In the genomic region with DNA sequence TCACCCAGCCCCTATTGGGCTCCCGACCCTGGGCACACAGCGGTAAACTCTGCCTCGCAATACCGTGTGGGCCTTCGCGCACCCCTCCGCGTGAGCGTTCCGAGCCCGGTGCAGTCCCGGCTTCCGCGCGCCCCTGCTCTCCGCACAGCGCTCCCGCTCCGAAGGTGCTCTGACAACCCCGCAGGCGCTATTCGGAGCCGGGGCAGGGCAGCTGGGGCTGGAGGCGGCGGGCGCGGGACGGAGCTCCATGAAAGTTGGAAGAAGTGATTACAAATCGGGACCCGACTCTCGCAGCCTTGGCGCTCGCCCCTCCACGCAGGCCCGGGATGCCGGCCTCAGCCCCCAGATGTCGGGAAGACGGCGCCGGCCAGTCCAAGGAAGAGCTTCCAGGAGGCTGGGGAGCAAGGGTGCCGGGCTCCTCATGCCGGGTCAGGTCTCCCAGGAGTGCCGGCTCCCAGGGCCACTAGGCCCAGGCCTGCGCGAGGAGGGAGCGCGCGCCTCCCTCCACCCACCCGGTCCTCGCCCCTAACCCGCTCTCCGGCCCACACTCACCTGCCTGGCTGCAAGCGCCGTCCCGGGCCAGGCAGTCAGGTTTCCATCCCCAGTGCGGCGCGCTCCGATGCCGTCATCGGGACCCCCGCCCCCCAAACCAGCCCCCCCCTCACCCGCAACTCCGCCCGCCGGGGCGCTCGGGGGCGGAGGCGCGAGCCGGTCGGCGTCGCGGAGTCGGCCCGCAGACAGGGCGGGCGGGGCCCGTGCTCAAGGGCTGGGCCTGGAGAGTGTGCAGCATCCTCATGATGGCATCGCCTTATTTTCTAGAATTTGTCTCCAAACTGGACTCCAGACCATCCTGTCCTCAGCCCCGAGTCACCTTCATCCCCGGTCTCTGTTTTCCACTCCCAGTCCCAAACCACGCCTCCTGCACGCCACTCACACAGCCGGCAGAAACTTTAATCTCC, we compare ENCODE assay signal across 2 cellular contexts.
TF ChIP-seq lines count a peak whose summit lies in the region.

A gene with protein sequence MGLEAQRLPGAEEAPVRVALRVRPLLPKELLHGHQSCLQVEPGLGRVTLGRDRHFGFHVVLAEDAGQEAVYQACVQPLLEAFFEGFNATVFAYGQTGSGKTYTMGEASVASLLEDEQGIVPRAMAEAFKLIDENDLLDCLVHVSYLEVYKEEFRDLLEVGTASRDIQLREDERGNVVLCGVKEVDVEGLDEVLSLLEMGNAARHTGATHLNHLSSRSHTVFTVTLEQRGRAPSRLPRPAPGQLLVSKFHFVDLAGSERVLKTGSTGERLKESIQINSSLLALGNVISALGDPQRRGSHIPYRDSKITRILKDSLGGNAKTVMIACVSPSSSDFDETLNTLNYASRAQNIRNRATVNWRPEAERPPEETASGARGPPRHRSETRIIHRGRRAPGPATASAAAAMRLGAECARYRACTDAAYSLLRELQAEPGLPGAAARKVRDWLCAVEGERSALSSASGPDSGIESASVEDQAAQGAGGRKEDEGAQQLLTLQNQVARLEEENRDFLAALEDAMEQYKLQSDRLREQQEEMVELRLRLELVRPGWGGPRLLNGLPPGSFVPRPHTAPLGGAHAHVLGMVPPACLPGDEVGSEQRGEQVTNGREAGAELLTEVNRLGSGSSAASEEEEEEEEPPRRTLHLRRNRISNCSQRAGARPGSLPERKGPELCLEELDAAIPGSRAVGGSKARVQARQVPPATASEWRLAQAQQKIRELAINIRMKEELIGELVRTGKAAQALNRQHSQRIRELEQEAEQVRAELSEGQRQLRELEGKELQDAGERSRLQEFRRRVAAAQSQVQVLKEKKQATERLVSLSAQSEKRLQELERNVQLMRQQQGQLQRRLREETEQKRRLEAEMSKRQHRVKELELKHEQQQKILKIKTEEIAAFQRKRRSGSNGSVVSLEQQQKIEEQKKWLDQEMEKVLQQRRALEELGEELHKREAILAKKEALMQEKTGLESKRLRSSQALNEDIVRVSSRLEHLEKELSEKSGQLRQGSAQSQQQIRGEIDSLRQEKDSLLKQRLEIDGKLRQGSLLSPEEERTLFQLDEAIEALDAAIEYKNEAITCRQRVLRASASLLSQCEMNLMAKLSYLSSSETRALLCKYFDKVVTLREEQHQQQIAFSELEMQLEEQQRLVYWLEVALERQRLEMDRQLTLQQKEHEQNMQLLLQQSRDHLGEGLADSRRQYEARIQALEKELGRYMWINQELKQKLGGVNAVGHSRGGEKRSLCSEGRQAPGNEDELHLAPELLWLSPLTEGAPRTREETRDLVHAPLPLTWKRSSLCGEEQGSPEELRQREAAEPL (N-terminal part only) (minus strand): TSS at position 621 of the 959 bp plus-strand sequence. CDS start 2,537 bp downstream, outside the sequence.

TF ChIP-seq in A549, 52 proteins besides CTCF, POLR2A, EP300 and RAD21 (continued from another document):
- no peak for TF ChIP-seq GATA3 (IDR thresholded peaks at IDR 0.05; ENCODE audit: borderline replicate concordance)
- TF ChIP-seq, protein P1, sequence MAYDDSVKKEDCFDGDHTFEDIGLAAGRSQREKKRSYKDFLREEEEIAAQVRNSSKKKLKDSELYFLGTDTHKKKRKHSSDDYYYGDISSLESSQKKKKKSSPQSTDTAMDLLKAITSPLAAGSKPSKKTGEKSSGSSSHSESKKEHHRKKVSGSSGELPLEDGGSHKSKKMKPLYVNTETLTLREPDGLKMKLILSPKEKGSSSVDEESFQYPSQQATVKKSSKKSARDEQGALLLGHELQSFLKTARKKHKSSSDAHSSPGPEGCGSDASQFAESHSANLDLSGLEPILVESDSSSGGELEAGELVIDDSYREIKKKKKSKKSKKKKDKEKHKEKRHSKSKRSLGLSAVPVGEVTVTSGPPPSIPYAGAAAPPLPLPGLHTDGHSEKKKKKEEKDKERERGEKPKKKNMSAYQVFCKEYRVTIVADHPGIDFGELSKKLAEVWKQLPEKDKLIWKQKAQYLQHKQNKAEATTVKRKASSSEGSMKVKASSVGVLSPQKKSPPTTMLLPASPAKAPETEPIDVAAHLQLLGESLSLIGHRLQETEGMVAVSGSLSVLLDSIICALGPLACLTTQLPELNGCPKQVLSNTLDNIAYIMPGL (CRISPR knock-in tag; IDR thresholded peaks at IDR 0.05; ENCODE audit: borderline replicate concordance): no peak
- TF ChIP-seq JUN (IDR thresholded peaks at IDR 0.05): peak in 1 of 2 experiments; percentile 25; a peak in 1 of 5 replicates
- TF ChIP-seq, protein P2, sequence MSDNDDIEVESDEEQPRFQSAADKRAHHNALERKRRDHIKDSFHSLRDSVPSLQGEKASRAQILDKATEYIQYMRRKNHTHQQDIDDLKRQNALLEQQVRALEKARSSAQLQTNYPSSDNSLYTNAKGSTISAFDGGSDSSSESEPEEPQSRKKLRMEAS (IDR thresholded peaks at IDR 0.05): peak; percentile 71; the same call in 1 of the 2 replicates

TF ChIP-seq in HepG2, 621 proteins besides CTCF, POLR2A, EP300 and RAD21 (continued from another document and continues in another):
- TF ChIP-seq, protein P3, sequence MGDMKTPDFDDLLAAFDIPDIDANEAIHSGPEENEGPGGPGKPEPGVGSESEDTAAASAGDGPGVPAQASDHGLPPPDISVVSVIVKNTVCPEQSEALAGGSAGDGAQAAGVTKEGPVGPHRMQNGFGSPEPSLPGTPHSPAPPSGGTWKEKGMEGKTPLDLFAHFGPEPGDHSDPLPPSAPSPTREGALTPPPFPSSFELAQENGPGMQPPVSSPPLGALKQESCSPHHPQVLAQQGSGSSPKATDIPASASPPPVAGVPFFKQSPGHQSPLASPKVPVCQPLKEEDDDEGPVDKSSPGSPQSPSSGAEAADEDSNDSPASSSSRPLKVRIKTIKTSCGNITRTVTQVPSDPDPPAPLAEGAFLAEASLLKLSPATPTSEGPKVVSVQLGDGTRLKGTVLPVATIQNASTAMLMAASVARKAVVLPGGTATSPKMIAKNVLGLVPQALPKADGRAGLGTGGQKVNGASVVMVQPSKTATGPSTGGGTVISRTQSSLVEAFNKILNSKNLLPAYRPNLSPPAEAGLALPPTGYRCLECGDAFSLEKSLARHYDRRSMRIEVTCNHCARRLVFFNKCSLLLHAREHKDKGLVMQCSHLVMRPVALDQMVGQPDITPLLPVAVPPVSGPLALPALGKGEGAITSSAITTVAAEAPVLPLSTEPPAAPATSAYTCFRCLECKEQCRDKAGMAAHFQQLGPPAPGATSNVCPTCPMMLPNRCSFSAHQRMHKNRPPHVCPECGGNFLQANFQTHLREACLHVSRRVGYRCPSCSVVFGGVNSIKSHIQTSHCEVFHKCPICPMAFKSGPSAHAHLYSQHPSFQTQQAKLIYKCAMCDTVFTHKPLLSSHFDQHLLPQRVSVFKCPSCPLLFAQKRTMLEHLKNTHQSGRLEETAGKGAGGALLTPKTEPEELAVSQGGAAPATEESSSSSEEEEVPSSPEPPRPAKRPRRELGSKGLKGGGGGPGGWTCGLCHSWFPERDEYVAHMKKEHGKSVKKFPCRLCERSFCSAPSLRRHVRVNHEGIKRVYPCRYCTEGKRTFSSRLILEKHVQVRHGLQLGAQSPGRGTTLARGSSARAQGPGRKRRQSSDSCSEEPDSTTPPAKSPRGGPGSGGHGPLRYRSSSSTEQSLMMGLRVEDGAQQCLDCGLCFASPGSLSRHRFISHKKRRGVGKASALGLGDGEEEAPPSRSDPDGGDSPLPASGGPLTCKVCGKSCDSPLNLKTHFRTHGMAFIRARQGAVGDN (CRISPR knock-in tag; IDR thresholded peaks at IDR 0.05): peak; percentile 82
- TF ChIP-seq, protein P4, sequence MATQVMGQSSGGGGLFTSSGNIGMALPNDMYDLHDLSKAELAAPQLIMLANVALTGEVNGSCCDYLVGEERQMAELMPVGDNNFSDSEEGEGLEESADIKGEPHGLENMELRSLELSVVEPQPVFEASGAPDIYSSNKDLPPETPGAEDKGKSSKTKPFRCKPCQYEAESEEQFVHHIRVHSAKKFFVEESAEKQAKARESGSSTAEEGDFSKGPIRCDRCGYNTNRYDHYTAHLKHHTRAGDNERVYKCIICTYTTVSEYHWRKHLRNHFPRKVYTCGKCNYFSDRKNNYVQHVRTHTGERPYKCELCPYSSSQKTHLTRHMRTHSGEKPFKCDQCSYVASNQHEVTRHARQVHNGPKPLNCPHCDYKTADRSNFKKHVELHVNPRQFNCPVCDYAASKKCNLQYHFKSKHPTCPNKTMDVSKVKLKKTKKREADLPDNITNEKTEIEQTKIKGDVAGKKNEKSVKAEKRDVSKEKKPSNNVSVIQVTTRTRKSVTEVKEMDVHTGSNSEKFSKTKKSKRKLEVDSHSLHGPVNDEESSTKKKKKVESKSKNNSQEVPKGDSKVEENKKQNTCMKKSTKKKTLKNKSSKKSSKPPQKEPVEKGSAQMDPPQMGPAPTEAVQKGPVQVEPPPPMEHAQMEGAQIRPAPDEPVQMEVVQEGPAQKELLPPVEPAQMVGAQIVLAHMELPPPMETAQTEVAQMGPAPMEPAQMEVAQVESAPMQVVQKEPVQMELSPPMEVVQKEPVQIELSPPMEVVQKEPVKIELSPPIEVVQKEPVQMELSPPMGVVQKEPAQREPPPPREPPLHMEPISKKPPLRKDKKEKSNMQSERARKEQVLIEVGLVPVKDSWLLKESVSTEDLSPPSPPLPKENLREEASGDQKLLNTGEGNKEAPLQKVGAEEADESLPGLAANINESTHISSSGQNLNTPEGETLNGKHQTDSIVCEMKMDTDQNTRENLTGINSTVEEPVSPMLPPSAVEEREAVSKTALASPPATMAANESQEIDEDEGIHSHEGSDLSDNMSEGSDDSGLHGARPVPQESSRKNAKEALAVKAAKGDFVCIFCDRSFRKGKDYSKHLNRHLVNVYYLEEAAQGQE (IDR thresholded peaks at IDR 0.05; ENCODE audit: borderline replicate concordance in 1 of 2, low read depth in 1 of 2, low read length in 2 of 2): no peak
- TF ChIP-seq KDM5A (IDR thresholded peaks at IDR 0.05; ENCODE audit: borderline replicate concordance, low read length) (peak; percentile 20; the same call in 1 of the 2 replicates), FOXC1 (CRISPR knock-in tag; IDR thresholded peaks at IDR 0.05; ENCODE audit: borderline replicate concordance) (no peak), KMT2A (CRISPR knock-in tag; IDR thresholded peaks at IDR 0.05) (0 out of 2 replicates have a peak, but pooled peaks have one; percentile 19), ZNF572 (CRISPR knock-in tag; IDR thresholded peaks at IDR 0.05) (no peak), ZNF430 (CRISPR knock-in tag; IDR thresholded peaks at IDR 0.05) (no peak), SAP130 (CRISPR knock-in tag; IDR thresholded peaks at IDR 0.05; ENCODE audit: low read depth) (peak; percentile 64; the same call in 1 of the 2 replicates), SOX6 (IDR thresholded peaks at IDR 0.05) (no peak), SOX6 (CRISPR knock-in tag; IDR thresholded peaks at IDR 0.05) (peak; percentile 40; the same call in 1 of the 2 replicates), POLR2AphosphoS5 (IDR thresholded peaks at IDR 0.05; ENCODE audit: low read depth, low read length) (0 out of 2 replicates have a peak, but pooled peaks have one; percentile 27)
- TF ChIP-seq, protein P5, sequence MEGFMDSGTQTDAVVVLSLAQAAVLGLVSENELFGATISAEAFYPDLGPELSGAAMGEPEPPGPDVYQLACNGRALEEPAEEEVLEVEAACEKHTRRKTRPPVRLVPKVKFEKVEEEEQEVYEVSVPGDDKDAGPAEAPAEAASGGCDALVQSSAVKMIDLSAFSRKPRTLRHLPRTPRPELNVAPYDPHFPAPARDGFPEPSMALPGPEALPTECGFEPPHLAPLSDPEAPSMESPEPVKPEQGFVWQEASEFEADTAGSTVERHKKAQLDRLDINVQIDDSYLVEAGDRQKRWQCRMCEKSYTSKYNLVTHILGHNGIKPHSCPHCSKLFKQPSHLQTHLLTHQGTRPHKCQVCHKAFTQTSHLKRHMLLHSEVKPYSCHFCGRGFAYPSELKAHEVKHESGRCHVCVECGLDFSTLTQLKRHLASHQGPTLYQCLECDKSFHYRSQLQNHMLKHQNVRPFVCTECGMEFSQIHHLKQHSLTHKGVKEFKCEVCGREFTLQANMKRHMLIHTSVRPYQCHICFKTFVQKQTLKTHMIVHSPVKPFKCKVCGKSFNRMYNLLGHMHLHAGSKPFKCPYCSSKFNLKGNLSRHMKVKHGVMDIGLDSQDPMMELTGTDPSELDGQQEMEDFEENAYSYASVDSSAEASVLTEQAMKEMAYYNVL (CRISPR knock-in tag; IDR thresholded peaks at IDR 0.05; ENCODE audit: borderline replicate concordance): 0 out of 2 replicates have a peak, but pooled peaks have one; percentile 23
- TF ChIP-seq, protein P6, sequence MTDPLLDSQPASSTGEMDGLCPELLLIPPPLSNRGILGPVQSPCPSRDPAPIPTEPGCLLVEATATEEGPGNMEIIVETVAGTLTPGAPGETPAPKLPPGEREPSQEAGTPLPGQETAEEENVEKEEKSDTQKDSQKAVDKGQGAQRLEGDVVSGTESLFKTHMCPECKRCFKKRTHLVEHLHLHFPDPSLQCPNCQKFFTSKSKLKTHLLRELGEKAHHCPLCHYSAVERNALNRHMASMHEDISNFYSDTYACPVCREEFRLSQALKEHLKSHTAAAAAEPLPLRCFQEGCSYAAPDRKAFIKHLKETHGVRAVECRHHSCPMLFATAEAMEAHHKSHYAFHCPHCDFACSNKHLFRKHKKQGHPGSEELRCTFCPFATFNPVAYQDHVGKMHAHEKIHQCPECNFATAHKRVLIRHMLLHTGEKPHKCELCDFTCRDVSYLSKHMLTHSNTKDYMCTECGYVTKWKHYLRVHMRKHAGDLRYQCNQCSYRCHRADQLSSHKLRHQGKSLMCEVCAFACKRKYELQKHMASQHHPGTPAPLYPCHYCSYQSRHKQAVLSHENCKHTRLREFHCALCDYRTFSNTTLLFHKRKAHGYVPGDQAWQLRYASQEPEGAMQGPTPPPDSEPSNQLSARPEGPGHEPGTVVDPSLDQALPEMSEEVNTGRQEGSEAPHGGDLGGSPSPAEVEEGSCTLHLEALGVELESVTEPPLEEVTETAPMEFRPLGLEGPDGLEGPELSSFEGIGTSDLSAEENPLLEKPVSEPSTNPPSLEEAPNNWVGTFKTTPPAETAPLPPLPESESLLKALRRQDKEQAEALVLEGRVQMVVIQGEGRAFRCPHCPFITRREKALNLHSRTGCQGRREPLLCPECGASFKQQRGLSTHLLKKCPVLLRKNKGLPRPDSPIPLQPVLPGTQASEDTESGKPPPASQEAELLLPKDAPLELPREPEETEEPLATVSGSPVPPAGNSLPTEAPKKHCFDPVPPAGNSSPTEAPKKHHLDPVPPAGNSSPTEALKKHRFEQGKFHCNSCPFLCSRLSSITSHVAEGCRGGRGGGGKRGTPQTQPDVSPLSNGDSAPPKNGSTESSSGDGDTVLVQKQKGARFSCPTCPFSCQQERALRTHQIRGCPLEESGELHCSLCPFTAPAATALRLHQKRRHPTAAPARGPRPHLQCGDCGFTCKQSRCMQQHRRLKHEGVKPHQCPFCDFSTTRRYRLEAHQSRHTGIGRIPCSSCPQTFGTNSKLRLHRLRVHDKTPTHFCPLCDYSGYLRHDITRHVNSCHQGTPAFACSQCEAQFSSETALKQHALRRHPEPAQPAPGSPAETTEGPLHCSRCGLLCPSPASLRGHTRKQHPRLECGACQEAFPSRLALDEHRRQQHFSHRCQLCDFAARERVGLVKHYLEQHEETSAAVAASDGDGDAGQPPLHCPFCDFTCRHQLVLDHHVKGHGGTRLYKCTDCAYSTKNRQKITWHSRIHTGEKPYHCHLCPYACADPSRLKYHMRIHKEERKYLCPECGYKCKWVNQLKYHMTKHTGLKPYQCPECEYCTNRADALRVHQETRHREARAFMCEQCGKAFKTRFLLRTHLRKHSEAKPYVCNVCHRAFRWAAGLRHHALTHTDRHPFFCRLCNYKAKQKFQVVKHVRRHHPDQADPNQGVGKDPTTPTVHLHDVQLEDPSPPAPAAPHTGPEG (CRISPR knock-in tag; IDR thresholded peaks at IDR 0.05): no peak
